ENCODE assay signal across 7 cellular contexts in the genomic region with DNA sequence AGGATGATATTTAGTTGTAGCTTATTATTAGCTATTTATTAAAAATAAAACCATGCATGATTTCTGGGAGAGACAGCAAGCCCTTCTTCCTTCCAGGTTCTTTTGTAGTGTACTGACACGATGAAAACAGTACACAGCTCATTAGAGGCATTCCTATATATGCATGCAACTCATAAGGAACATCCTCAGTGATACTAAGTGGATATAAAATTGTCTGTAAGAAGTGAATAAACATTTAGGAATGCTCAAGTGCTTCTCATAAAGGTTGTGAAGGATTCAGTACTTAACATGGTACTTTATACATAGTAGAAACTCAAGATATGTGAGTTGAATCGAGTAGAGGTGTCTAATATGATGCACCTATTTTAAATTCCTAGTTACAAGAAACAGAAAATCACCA.
"Had no signal": no experiment of that assay in that cellular context is flagged by ENCODE, and none has a peak within 500 bp of the region (broad histone marks: within the 10 kb centered on the region; RNA-seq: fewer than 3 reads in every experiment).

No MANE protein-coding gene starts in this region.

- H3K27ac ChIP-seq: GM23248 had no signal

- DNase-seq: GM23248, GOT3, H7, IMR-90, KG1 had no signal

- ATAC-seq: K562 had no signal

- H3K9me3 ChIP-seq: HAP-1 had no signal

- H3K4me1 ChIP-seq: HAP-1 had no signal

- H2AFZ ChIP-seq: GM23248 had no signal

- H3K4me3 ChIP-seq: GM23248, HAP-1, K562 had no signal

- H3K36me3 ChIP-seq: HAP-1 had no signal

- H3K9ac ChIP-seq: GM23248 had no signal
